Comparison of ENCODE assay signal across 12 cellular contexts in the genomic region with DNA sequence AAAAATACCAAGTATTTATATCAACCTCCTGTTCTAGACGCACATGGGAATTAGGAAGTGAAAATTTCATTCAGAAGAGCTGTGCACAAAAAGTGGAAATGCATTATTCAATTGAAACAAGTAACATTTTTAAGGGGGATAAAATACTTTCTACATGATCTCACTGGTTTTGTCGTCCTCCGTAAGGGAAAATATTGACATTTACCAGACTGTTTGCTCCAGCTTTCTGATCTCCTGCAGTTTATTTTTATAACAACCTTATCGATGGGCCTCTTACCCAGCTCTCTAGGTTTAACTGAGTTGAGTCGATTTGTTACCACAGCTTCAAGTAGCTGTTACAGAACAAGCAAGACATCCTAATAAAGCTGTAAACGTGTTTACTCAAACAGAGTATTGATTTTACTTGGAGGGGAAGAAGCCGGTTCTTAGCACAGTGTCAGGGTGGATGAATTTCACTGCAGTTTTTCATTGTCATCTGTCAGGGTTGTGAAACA.
DNase-seq lines count a peak whose midpoint lies in the region; ATAC-seq and TF ChIP-seq lines count a peak whose summit lies in the region.
"Had no signal": no experiment of that assay in that cellular context is flagged by ENCODE, and none has a peak within 500 bp of the region (broad histone marks: within the 10 kb centered on the region; RNA-seq: fewer than 3 reads in every experiment).

No MANE protein-coding gene starts in this region.

- H4K20me1 ChIP-seq in fibroblast of lung (ENCODE audit: control insufficient read depth, extremely low read depth, insufficient read depth, low read length) (no peaks in the 10 kb centered on the region), H9 (ENCODE audit: control insufficient read depth, insufficient read depth, insufficient read length) (no peaks in the 10 kb centered on the region)

- H3K9me3 Mint-ChIP-seq in H9 = no peaks in the 10 kb centered on the region; a peak in 1 of 5 replicates
- H3K9me3 Mint-ChIP-seq: stimulated activated naive CD8-positive, alpha-beta T cell treated with anti-CD3 and anti-CD28 coated beads, Interleukin-15, Interleukin-2, amounts not matched to agents 100 ng/mL and 50 ng/mL, for 24 hours had no signal

- H3K36me3 ChIP-seq in cardiac muscle cell = no peaks in the 10 kb centered on the region
- H3K36me3 ChIP-seq in right atrium auricular region = no peaks in the 10 kb centered on the region
- no peaks in the 10 kb centered on the region for H3K36me3 ChIP-seq in fibroblast of lung (ENCODE audit: control insufficient read depth, insufficient read depth, low read length)
- H3K36me3 ChIP-seq: HAP-1 had no signal

- no peak overlapping the region for H3K4ac ChIP-seq in H9 (ENCODE audit: low read depth, low read length)

- H2AFZ ChIP-seq in fibroblast of lung (ENCODE audit: low read length) (no peak overlapping the region), H9 (ENCODE audit: low read length) (no peak overlapping the region)

- no peak overlapping the region for H3K9ac ChIP-seq in fibroblast of lung (ENCODE audit: insufficient read depth, low read length)
- H3K9ac ChIP-seq in H9 (ENCODE audit: extremely low read depth, insufficient read length, low read length) = no peak overlapping the region

- H2BK120ac ChIP-seq in H9 (ENCODE audit: low read depth, low read length, poor library complexity, severe bottlenecking) = no peak overlapping the region

- peak overlapping the region; percentile 1 for H3K27ac ChIP-seq in cardiac muscle cell
- no peak overlapping the region for H3K27ac ChIP-seq in right atrium auricular region
- H3K27ac ChIP-seq in fibroblast of lung (ENCODE audit: insufficient read depth, low read length) = no peak overlapping the region
- H3K27ac ChIP-seq in H9 (ENCODE audit: insufficient read length, low read depth, low read length) = no peak overlapping the region

- H3K23ac ChIP-seq in H9 (ENCODE audit: insufficient read length, low read depth, low read length) = no peak overlapping the region

- H3K18ac ChIP-seq in H9 (ENCODE audit: insufficient read length, low read depth, low read length) = no peak overlapping the region

- H3K36me3 Mint-ChIP-seq in H9 (ENCODE audit: insufficient read depth in 1 of 3, low read depth in 3 of 3) = peaks cover 0 to 5% (median 5%) of the 10 kb centered on the region in 3 experiments; a peak in 2 of 7 replicates

- H3K27me3 ChIP-seq in cardiac muscle cell = no peaks in the 10 kb centered on the region
- no peaks in the 10 kb centered on the region for H3K27me3 ChIP-seq in right atrium auricular region
- H3K27me3 ChIP-seq in fibroblast of lung (ENCODE audit: control insufficient read depth, insufficient read depth, low read length) = no peaks in the 10 kb centered on the region
- H3K27me3 ChIP-seq in H9 (ENCODE audit: insufficient read depth, low read length) = no peaks in the 10 kb centered on the region

- H2BK5ac ChIP-seq in H9 (ENCODE audit: insufficient read length, low read length) = no peak overlapping the region

- H3K14ac ChIP-seq in H9 (ENCODE audit: insufficient read depth, low read length) = no peak overlapping the region

- H4K8ac ChIP-seq in H9 (replicated peaks; ENCODE audit: insufficient read length, low read depth, low read length) = no peak overlapping the region

- no peaks in the 10 kb centered on the region for H3K23me2 ChIP-seq in H9 (ENCODE audit: insufficient read length, low read depth, low read length, poor library complexity, severe bottlenecking)

- H3K4me1 ChIP-seq in cardiac muscle cell (ENCODE audit: low read depth) (peaks cover 10% of the 10 kb centered on the region), right atrium auricular region (peaks cover 0 to 12% of the 10 kb centered on the region in 2 donors), fibroblast of lung (ENCODE audit: control insufficient read depth, extremely low read depth, insufficient read depth, low read length) (no peaks in the 10 kb centered on the region), H9 (ENCODE audit: insufficient read depth, low read length) (no peaks in the 10 kb centered on the region)
- H3K4me1 ChIP-seq: HAP-1 had no signal

- H3K4me3 Mint-ChIP-seq in H9 = no peak overlapping the region
- H3K4me3 Mint-ChIP-seq: stimulated activated naive CD8-positive, alpha-beta T cell treated with anti-CD3 and anti-CD28 coated beads, Interleukin-15, Interleukin-2, amounts not matched to agents 100 ng/mL and 50 ng/mL, for 24 hours had no signal

- no peak overlapping the region for H4K5ac ChIP-seq in H9 (ENCODE audit: insufficient read length, low read depth, low read length)

- DNase-seq in cardiac muscle cell (ENCODE audit: low read depth in 1 of 2, low spot score in 1 of 2) (peak; percentile 2 to 5), right atrium auricular region (ENCODE audit: low spot score) (no peak), NCI-H510A (lab: John Stamatoyannopoulos, UW) (peak; percentile 46), fibroblast of lung (ENCODE audit: low read depth in 2 of 2) (peak in 1 of 2 donors; percentile 16), H9 (no peak), HPDE6-E6E7 (ENCODE audit: extremely low spot score) (no peak)
- DNase-seq in stimulated activated naive CD4-positive, alpha-beta T cell treated with Interleukin-2 at 50 U/mL for 16 hours (lab: John Stamatoyannopoulos, UW) = no peak
- DNase-seq: activated T-cell treated with anti-CD3 and anti-CD28 coated beads, Interleukin-2, amount 50 U/mL, for 1 hour; GF-D8 had no signal

- H3K9me3 ChIP-seq in cardiac muscle cell (ENCODE audit: low read depth) (no peaks in the 10 kb centered on the region), right atrium auricular region (no peaks in the 10 kb centered on the region), fibroblast of lung (ENCODE audit: control insufficient read depth, insufficient read depth, low read depth, low read length) (no peaks in the 10 kb centered on the region), H9 (ENCODE audit: control insufficient read depth, low read depth, low read length) (no peaks in the 10 kb centered on the region)
- H3K9me3 ChIP-seq: HAP-1 had no signal

- H3K27ac Mint-ChIP-seq in H9 = no peak overlapping the region
- H3K27ac Mint-ChIP-seq: stimulated activated naive CD8-positive, alpha-beta T cell treated with anti-CD3 and anti-CD28 coated beads, Interleukin-15, Interleukin-2, amounts not matched to agents 100 ng/mL and 50 ng/mL, for 24 hours had no signal

- no peak overlapping the region for H4K91ac ChIP-seq in H9 (ENCODE audit: insufficient read length, low read depth, low read length)

- H3K4me3 ChIP-seq in cardiac muscle cell = no peak overlapping the region
- H3K4me3 ChIP-seq in right atrium auricular region = no peak overlapping the region
- H3K4me3 ChIP-seq in fibroblast of lung (replicated peaks in 1 of 4; ENCODE audit: control extremely low read depth in 1 of 4, insufficient read depth in 1 of 4, low read depth in 3 of 4, low read length in 4 of 4) = no peak overlapping the region
- H3K4me3 ChIP-seq: HAP-1 had no signal

- H2BK15ac ChIP-seq in H9 (ENCODE audit: low read depth, low read length) = no peak overlapping the region

- no CpG with 5 or more reads among the region's 7 CpGs for WGBS in H9 (ENCODE audit: extremely low coverage, insufficient read length, low lambda C conversion rate)

- H3K56ac ChIP-seq in H9 (ENCODE audit: insufficient read length, low read depth, low read length) = no peak overlapping the region

- no peak overlapping the region for H2BK20ac ChIP-seq in H9 (ENCODE audit: low read depth, low read length, poor library complexity, severe bottlenecking)

- H3K4me2 ChIP-seq in fibroblast of lung (ENCODE audit: extremely low read depth, insufficient read depth, low read length) (peak overlapping the region; percentile 33), H9 (ENCODE audit: insufficient read depth, insufficient read length, low read length) (no peak overlapping the region)

- H3K79me1 ChIP-seq in H9 (ENCODE audit: insufficient read depth, low read depth, low read length, poor library complexity, severe bottlenecking) = no peaks in the 10 kb centered on the region

- H3T11ph ChIP-seq in H9 (ENCODE audit: low read length) = no peak overlapping the region

- ATAC-seq in GM21447 (IDR thresholded peaks at IDR 0.05; ENCODE audit: unreplicated experiment) = no peak

- TF ChIP-seq CTCF in cardiac muscle cell (IDR thresholded peaks at IDR 0.05; ENCODE audit: low read depth, low read length) = no peak
- no peak for TF ChIP-seq CTCF in right atrium auricular region (IDR thresholded peaks at IDR 0.05)
- no peak for TF ChIP-seq CTCF in fibroblast of lung (conservative IDR thresholded peaks at IDR 0.05 in 1 of 2, IDR thresholded peaks at IDR 0.05 in 1 of 2; ENCODE audit: low read depth in 1 of 2, low read length in 2 of 2)
- no peak for TF ChIP-seq CTCF in H9 (conservative IDR thresholded peaks at IDR 0.05)

- no peaks in the 10 kb centered on the region for H3K27me3 Mint-ChIP-seq in H9 (ENCODE audit: low read depth)
- H3K27me3 Mint-ChIP-seq: stimulated activated naive CD8-positive, alpha-beta T cell treated with anti-CD3 and anti-CD28 coated beads, Interleukin-15, Interleukin-2, amounts not matched to agents 100 ng/mL and 50 ng/mL, for 24 hours had no signal

- no peak overlapping the region for H2AK5ac ChIP-seq in H9 (ENCODE audit: insufficient read length, low read length)

- no peaks in the 10 kb centered on the region for H3K79me2 ChIP-seq in fibroblast of lung (ENCODE audit: control insufficient read depth, insufficient read depth, low read length)
- no peaks in the 10 kb centered on the region for H3K79me2 ChIP-seq in H9 (ENCODE audit: insufficient read depth, low read length)

- H2BK12ac ChIP-seq in H9 (ENCODE audit: insufficient read length, low read depth, low read length) = no peak overlapping the region

- H3K4me1 Mint-ChIP-seq in H9 = no peaks in the 10 kb centered on the region

Comparison
In these comparisons a context has a peak if more than half of its experiments do, and no peak if none do; other contexts are left out.
1. DNase-seq: peak in cardiac muscle cell (2 of 2) and NCI-H510A (single experiment); none in right atrium auricular region (single experiment), stimulated activated naive CD4-positive, alpha-beta T cell treated with Interleukin-2 at 50 U/mL for 16 hours (single experiment), H9 (single experiment) and HPDE6-E6E7 (single experiment).